17 cellular contexts compared by ENCODE assay signal in genomic region chr7:55022618-55022985, GRCh38. TPM values are rescaled to one million over a fixed set of nuclear protein-coding genes. Genes with fewer than 3 reads are reported as not detected.
DNase-seq lines count a peak whose midpoint lies in the region; ATAC-seq, FAIRE-seq and TF ChIP-seq lines count a peak whose summit lies in the region.
"Had no signal": no experiment of that assay in that cellular context is flagged by ENCODE, and none has a peak within 500 bp of the region (broad histone marks: within the 10 kb centered on the region; RNA-seq: fewer than 3 reads in every experiment).

No MANE protein-coding gene starts in this region.

- peaks cover 1% of the 10 kb centered on the region for H3K4me1 Mint-ChIP-seq in activated T-helper 2 cell treated with anti-CD3 and anti-CD28 coated beads, Interferon-gamma antibody, Interleukin-2, Interleukin-4, amounts not matched to agents 10 μg/mL and 5 μg/mL and 100 μg/mL, durations not matched to agents 14 hours and 24 hours and 36 hours (ENCODE audit: low read depth)
- H3K4me1 Mint-ChIP-seq in activated naive CD8-positive, alpha-beta T cell treated with anti-CD3 and anti-CD28 coated beads, Interleukin-2, amount 50 U/mL, for 24 hours: no peaks in the 10 kb centered on the region

- H3K36me3 Mint-ChIP-seq in activated T-helper 2 cell treated with anti-CD3 and anti-CD28 coated beads, Interferon-gamma antibody, Interleukin-2, Interleukin-4, amounts not matched to agents 10 μg/mL and 5 μg/mL and 100 μg/mL, durations not matched to agents 14 hours and 24 hours and 36 hours (ENCODE audit: low read depth): no peaks in the 10 kb centered on the region
- no peaks in the 10 kb centered on the region for H3K36me3 Mint-ChIP-seq in activated naive CD8-positive, alpha-beta T cell treated with anti-CD3 and anti-CD28 coated beads, Interleukin-2, amount 50 U/mL, for 24 hours (ENCODE audit: low read depth)
- H3K36me3 Mint-ChIP-seq: activated naive CD4-positive, alpha-beta T cell treated with anti-CD3 and anti-CD28 coated beads, Interleukin-2, amount 50 U/mL, for 24 hours had no signal

- ATAC-seq in HepG2: no peak
- no peak for ATAC-seq in stimulated activated naive CD8-positive, alpha-beta T cell treated with anti-CD3 and anti-CD28 coated beads, Interleukin-15, Interleukin-2, amounts not matched to agents 100 U/mL and 50 U/mL, for 24 hours
- no peak for ATAC-seq in activated naive CD8-positive, alpha-beta T cell treated with anti-CD3 and anti-CD28 coated beads, Interleukin-2, amount 50 U/mL, for 24 hours
- ATAC-seq: HCT116, K562 had no signal

- 39% methylated on average over 5 of the region's 5 CpGs for WGBS in liver
- WGBS in HepG2 (ENCODE audit: low lambda C conversion rate): 95% methylated on average over 5 of the region's 5 CpGs
- 87 to 93% methylated on average over 5 of the region's 5 CpGs for WGBS in sigmoid colon, 2 donors

- H4K20me1 ChIP-seq in HepG2 (ENCODE audit: insufficient read depth, low read length): no peaks in the 10 kb centered on the region

- no peak overlapping the region for H3K4me2 ChIP-seq in HepG2 (ENCODE audit: low read depth, low read length)

- no peak for TF ChIP-seq EP300 in HepG2 (IDR thresholded peaks at IDR 0.05; ENCODE audit: low read depth in 2 of 2, low read length in 2 of 2)
- TF ChIP-seq EP300 in HepG2 (CRISPR knock-in tag; IDR thresholded peaks at IDR 0.05; ENCODE audit: borderline replicate concordance): no peak
- no peak for TF ChIP-seq EP300 in sigmoid colon (IDR thresholded peaks at IDR 0.05)

- POLR2A ChIA-PET in HepG2 (lab: Yijun Ruan, JAX): no interaction called here

- peaks cover 7 to 48% (median 27%) of the 10 kb centered on the region in 4 donors for H3K4me1 ChIP-seq in liver (ENCODE audit: control insufficient read depth in 4 of 4, insufficient read depth in 4 of 4, low read length in 3 of 4)
- peaks cover 49% of the 10 kb centered on the region for H3K4me1 ChIP-seq in HepG2 (ENCODE audit: insufficient read depth, low read length)
- peaks cover 0 to 52% (median 47%) of the 10 kb centered on the region in 4 donors for H3K4me1 ChIP-seq in sigmoid colon

- H3K4me3 ChIP-seq in liver (ENCODE audit: low read depth in 1 of 3, low read length in 3 of 3) (peak overlapping the region in 1 of 3 donors; percentile 90), HepG2 (replicated peaks in 1 of 3; ENCODE audit: insufficient read depth in 1 of 3, low read depth in 2 of 3, low read length in 3 of 3) (no peak overlapping the region), fibroblast of villous mesenchyme (ENCODE audit: low read depth, low read length) (peak overlapping the region; percentile 27), sigmoid colon (no peak overlapping the region)
- H3K4me3 ChIP-seq: K562 had no signal

- TF ChIP-seq POLR2A in HepG2 (IDR thresholded peaks at IDR 0.05; ENCODE audit: insufficient read depth in 1 of 2, low read depth in 2 of 2, low read length in 2 of 2): no peak
- TF ChIP-seq POLR2A in sigmoid colon (IDR thresholded peaks at IDR 0.05): no peak

- no peak for TF ChIP-seq CTCF in liver (IDR thresholded peaks at IDR 0.05; ENCODE audit: low read depth, low read length, missing input control)
- no peak for TF ChIP-seq CTCF in HepG2 (CRISPR knock-in tag; IDR thresholded peaks at IDR 0.05)
- no peak for TF ChIP-seq CTCF in fibroblast of villous mesenchyme (IDR thresholded peaks at IDR 0.05; ENCODE audit: insufficient read depth, low read depth, low read length)
- no peak for TF ChIP-seq CTCF in sigmoid colon (IDR thresholded peaks at IDR 0.05)

- H3K9ac ChIP-seq in liver (ENCODE audit: low read depth in 1 of 2, low read length in 2 of 2): peak overlapping the region in 1 of 2 donors; percentile 15
- H3K9ac ChIP-seq in HepG2 (ENCODE audit: insufficient read depth, low read depth, low read length): no peak overlapping the region

- TF ChIP-seq RAD21 in liver (IDR thresholded peaks at IDR 0.05) (no peak), HepG2 (CRISPR knock-in tag; IDR thresholded peaks at IDR 0.05) (no peak)

- peaks cover 4% of the 10 kb centered on the region for H3K79me2 ChIP-seq in HepG2 (ENCODE audit: insufficient read depth, low read length)

- intact Hi-C loops in HepG2 (cut with micrococcal nuclease; ENCODE audit: unreplicated experiment) (no loop called here), sigmoid colon (cut with DNase I) (loop anchor here (5.0 kb wide), 1 partner anchor 40 kb away; no protein-coding TSS in a partner anchor)
- intact Hi-C loops in activated T-helper 2 cell treated with anti-CD3 and anti-CD28 coated beads, Interferon-gamma antibody, Interleukin-2, Interleukin-4, amounts not matched to agents 10 μg/mL and 5 μg/mL and 100 μg/mL, durations not matched to agents 14 hours and 24 hours and 36 hours (cut with micrococcal nuclease): no loop called here

- no peak overlapping the region for H2AFZ ChIP-seq in HepG2 (ENCODE audit: low read length)

- H3K36me3 ChIP-seq in liver (ENCODE audit: control insufficient read depth in 4 of 4, insufficient read depth in 3 of 4, low read depth in 1 of 4, low read length in 3 of 4) (peaks cover 0 to 4% (median 1%) of the 10 kb centered on the region in 4 donors), HepG2 (replicated peaks in 1 of 2; ENCODE audit: control insufficient read depth in 1 of 2, insufficient read depth in 2 of 2, low read length in 2 of 2) (no peaks in the 10 kb centered on the region), sigmoid colon (no peaks in the 10 kb centered on the region)

- H3K4me3 Mint-ChIP-seq in activated T-helper 2 cell treated with anti-CD3 and anti-CD28 coated beads, Interferon-gamma antibody, Interleukin-2, Interleukin-4, amounts not matched to agents 10 μg/mL and 5 μg/mL and 100 μg/mL, durations not matched to agents 14 hours and 24 hours and 36 hours (ENCODE audit: low read depth): no peak overlapping the region
- H3K4me3 Mint-ChIP-seq in activated naive CD8-positive, alpha-beta T cell treated with anti-CD3 and anti-CD28 coated beads, Interleukin-2, amount 50 U/mL, for 24 hours: no peak overlapping the region
- H3K4me3 Mint-ChIP-seq: activated naive CD4-positive, alpha-beta T cell treated with anti-CD3 and anti-CD28 coated beads, Interleukin-2, amount 50 U/mL, for 24 hours; stimulated activated naive CD8-positive, alpha-beta T cell treated with anti-CD3 and anti-CD28 coated beads, Interleukin-15, Interleukin-2, amounts not matched to agents 100 ng/mL and 50 ng/mL, for 24 hours had no signal

- in situ Hi-C loops in HepG2 (cut with HindIII; ENCODE audit: extremely low pct_ligation_motif_present, low pct_unique_long_range_greater_than_20kb): no loop called here

- no peaks in the 10 kb centered on the region for H3K27me3 ChIP-seq in liver (ENCODE audit: control insufficient read depth in 4 of 4, insufficient read depth in 4 of 4, low read length in 3 of 4)
- peaks cover 7 to 11% of the 10 kb centered on the region in 2 experiments; a peak in 4 of 5 replicates for H3K27me3 ChIP-seq in HepG2 (ENCODE audit: control insufficient read depth in 1 of 2, insufficient read depth in 2 of 2, low read length in 2 of 2)
- no peaks in the 10 kb centered on the region for H3K27me3 ChIP-seq in sigmoid colon

- CTCF ChIA-PET in HepG2 (lab: Yijun Ruan, JAX; ENCODE audit: low intra/inter-chr PET ratio, low total read pairs): no interaction called here

- H3K27ac ChIP-seq in liver (ENCODE audit: low read depth in 1 of 2, low read length in 2 of 2) (peak overlapping the region; percentile 93 to 97), HepG2 (ENCODE audit: extremely low read length, insufficient read depth, low read length) (no peak overlapping the region), sigmoid colon (peak overlapping the region; percentile 93 to 97 (median 94))

- no peak overlapping the region for H3K27ac Mint-ChIP-seq in activated T-helper 2 cell treated with anti-CD3 and anti-CD28 coated beads, Interferon-gamma antibody, Interleukin-2, Interleukin-4, amounts not matched to agents 10 μg/mL and 5 μg/mL and 100 μg/mL, durations not matched to agents 14 hours and 24 hours and 36 hours
- no peak overlapping the region for H3K27ac Mint-ChIP-seq in activated naive CD8-positive, alpha-beta T cell treated with anti-CD3 and anti-CD28 coated beads, Interleukin-2, amount 50 U/mL, for 24 hours
- H3K27ac Mint-ChIP-seq: activated naive CD4-positive, alpha-beta T cell treated with anti-CD3 and anti-CD28 coated beads, Interleukin-2, amount 50 U/mL, for 24 hours; stimulated activated naive CD8-positive, alpha-beta T cell treated with anti-CD3 and anti-CD28 coated beads, Interleukin-15, Interleukin-2, amounts not matched to agents 100 ng/mL and 50 ng/mL, for 24 hours had no signal

- H3K9me3 ChIP-seq in liver (ENCODE audit: control insufficient read depth in 4 of 4, low read length in 3 of 4) (no peaks in the 10 kb centered on the region), HepG2 (ENCODE audit: low read length) (no peaks in the 10 kb centered on the region), sigmoid colon (no peaks in the 10 kb centered on the region)

- peaks cover 40% of the 10 kb centered on the region for H3K27me3 Mint-ChIP-seq in activated T-helper 2 cell treated with anti-CD3 and anti-CD28 coated beads, Interferon-gamma antibody, Interleukin-2, Interleukin-4, amounts not matched to agents 10 μg/mL and 5 μg/mL and 100 μg/mL, durations not matched to agents 14 hours and 24 hours and 36 hours (ENCODE audit: low read depth)
- peaks cover 38% of the 10 kb centered on the region for H3K27me3 Mint-ChIP-seq in activated naive CD8-positive, alpha-beta T cell treated with anti-CD3 and anti-CD28 coated beads, Interleukin-2, amount 50 U/mL, for 24 hours

- no peak for FAIRE-seq in HepG2 (lab: Jason Lieb, UNC)
- FAIRE-seq: K562 had no signal

- BruUV-seq in HepG2 (replicated peaks; lab: Mats Ljungman, UMichigan): no TSS peak

- H3K9me3 Mint-ChIP-seq in activated T-helper 2 cell treated with anti-CD3 and anti-CD28 coated beads, Interferon-gamma antibody, Interleukin-2, Interleukin-4, amounts not matched to agents 10 μg/mL and 5 μg/mL and 100 μg/mL, durations not matched to agents 14 hours and 24 hours and 36 hours: no peaks in the 10 kb centered on the region
- no peaks in the 10 kb centered on the region for H3K9me3 Mint-ChIP-seq in activated naive CD8-positive, alpha-beta T cell treated with anti-CD3 and anti-CD28 coated beads, Interleukin-2, amount 50 U/mL, for 24 hours
- H3K9me3 Mint-ChIP-seq: activated naive CD4-positive, alpha-beta T cell treated with anti-CD3 and anti-CD28 coated beads, Interleukin-2, amount 50 U/mL, for 24 hours; stimulated activated naive CD8-positive, alpha-beta T cell treated with anti-CD3 and anti-CD28 coated beads, Interleukin-15, Interleukin-2, amounts not matched to agents 100 ng/mL and 50 ng/mL, for 24 hours had no signal

- no peak for DNase-seq in HepG2 (ENCODE audit: low spot score)
- DNase-seq in fibroblast of villous mesenchyme (ENCODE audit: low read depth): no peak
- no peak for DNase-seq in sigmoid colon
- DNase-seq in stimulated activated naive CD8-positive, alpha-beta T cell treated with anti-CD3 and anti-CD28 coated beads, Interleukin-15, Interleukin-2, amounts not matched to agents 100 U/mL and 50 U/mL, for 24 hours: no peak
- no peak for DNase-seq in activated T-helper 2 cell treated with anti-CD3 and anti-CD28 coated beads, Interferon-gamma antibody, Interleukin-2, Interleukin-4, amounts not matched to agents 10 μg/mL and 5 μg/mL and 100 μg/mL, durations not matched to agents 14 hours and 24 hours and 36 hours (ENCODE audit: low spot score)
- no peak for DNase-seq in activated naive CD8-positive, alpha-beta T cell treated with anti-CD3 and anti-CD28 coated beads, Interleukin-2, amount 50 U/mL, for 24 hours
- DNase-seq in activated naive CD4-positive, alpha-beta T cell (lab: John Stamatoyannopoulos, UW): no peak
- DNase-seq: activated CD4-positive, alpha-beta T cell treated with anti-CD3 and anti-CD28 coated beads for 1 hour; activated CD8-positive, alpha-beta memory T cell treated with anti-CD3 and anti-CD28 coated beads, Interleukin-2, amount 50 U/mL, for 4 hours; cerebellar nuclear complex; NCI-H1092; Right ventricle myocardium superior had no signal

RNA-seq across cellular contexts. Expression of gene EGFR, which starts 3.8 kb away (rescaled TPM):
- total RNA-seq in liver (10 to 100 TPM; 31.8 to 37.0 TPM), HepG2 (2016; rRNA removed; fragmentation: Illumina TruSeq; extraction: Trizol) (7.0 TPM in 2 replicates), fibroblast of villous mesenchyme (92.8 and 98.9 TPM in 2 replicates), sigmoid colon (10 to 100 TPM; 35.6 to 61.5 (median 40.8) TPM)
- polyA plus RNA-seq in liver (10 to 100 TPM; 22.6 to 23.6 TPM), HepG2 (2011; rRNA removed) (7.9 and 10.0 TPM in 2 replicates), sigmoid colon (10 to 100 TPM in 1 of 3 donors, 1 to 10 TPM in 2; 3.6 to 10.7 (median 5.5) TPM)
- total RNA-seq in HepG2 (2016; cell fraction: cytosol; rRNA removed; fragmentation: Illumina TruSeq; extraction: Trizol; ENCODE audit: low read depth): 1.3 and 1.9 TPM in 2 replicates
- total RNA-seq in HepG2 (2016; cell fraction: insoluble cytoplasmic fraction; rRNA removed; fragmentation: Illumina TruSeq; extraction: Trizol): 5.7 and 7.1 TPM in 2 replicates
- 3.8 and 3.9 TPM in 2 replicates for total RNA-seq in HepG2 (2016; cell fraction: membrane; rRNA removed; fragmentation: Illumina TruSeq; extraction: Trizol)
- 18.3 and 21.6 TPM in 2 replicates for total RNA-seq in HepG2 (2016; cell fraction: nucleus; rRNA removed; fragmentation: Illumina TruSeq; extraction: Trizol)
- polyA plus RNA-seq in HepG2 (2011; cell fraction: cytosol; rRNA removed): 5.7 and 6.5 TPM in 2 replicates
- polyA plus RNA-seq in HepG2 (2011; cell fraction: nucleus; rRNA removed): 15.6 and 16.1 TPM in 2 replicates
- polyA plus RNA-seq in HepG2 (2012): 12.3 and 19.1 TPM in 2 replicates
- 0.76 and 0.86 TPM in 2 replicates for polyA plus RNA-seq in HepG2 (2016; cell fraction: cytosol; fragmentation: Illumina TruSeq; extraction: Trizol; ENCODE audit: low read depth)
- polyA plus RNA-seq in HepG2 (2016; cell fraction: insoluble cytoplasmic fraction; fragmentation: Illumina TruSeq; extraction: Trizol; ENCODE audit: low read depth): 4.0 and 4.9 TPM in 2 replicates
- 1.4 and 1.9 TPM in 2 replicates for polyA plus RNA-seq in HepG2 (2016; cell fraction: membrane; fragmentation: Illumina TruSeq; extraction: Trizol; ENCODE audit: low read depth)
- polyA plus RNA-seq in HepG2 (2016; cell fraction: nucleus; fragmentation: Illumina TruSeq; extraction: Trizol; ENCODE audit: insufficient read depth, low read depth): 17.3 and 18.5 TPM in 2 replicates
- polyA minus RNA-seq in HepG2 (2011; rRNA and poly(A)+ RNA removed; ENCODE audit: low replicate concordance): 21.0 and 51.4 TPM in 2 replicates
- 9.3 and 14.3 TPM in 2 replicates for polyA minus RNA-seq in HepG2 (2011; cell fraction: cytosol; rRNA and poly(A)+ RNA removed)
- polyA minus RNA-seq in HepG2 (2011; cell fraction: nucleus; rRNA and poly(A)+ RNA removed): 25.0 and 26.9 TPM in 2 replicates
- total RNA-seq in activated T-helper 2 cell treated with anti-CD3 and anti-CD28 coated beads, Interferon-gamma antibody, Interleukin-2, Interleukin-4, amounts not matched to agents 10 μg/mL and 5 μg/mL and 100 μg/mL, durations not matched to agents 14 hours and 24 hours and 36 hours: not detected in 2 replicates
- polyA plus RNA-seq: K562 had no signal
